ENCODE assay signal across 18 cellular contexts in genomic region chr15:50431204-50431603, GRCh38. TPM values are rescaled to one million over a fixed set of nuclear protein-coding genes. Genes with fewer than 3 reads are reported as not detected.
DNase-seq lines count a peak whose midpoint lies in the region; ATAC-seq and TF ChIP-seq lines count a peak whose summit lies in the region.
"Had no signal": no experiment of that assay in that cellular context is flagged by ENCODE, and none has a peak within 500 bp of the region (broad histone marks: within the 10 kb centered on the region; RNA-seq: fewer than 3 reads in every experiment).

No MANE protein-coding gene starts in this region.

- TF ChIP-seq CTCF in AG10803 (conservative IDR thresholded peaks at IDR 0.05; ENCODE audit: low read length), result no peak
- TF ChIP-seq CTCF in brain (conservative IDR thresholded peaks at IDR 0.05), result no peak
- TF ChIP-seq CTCF in nephron (IDR thresholded peaks at IDR 0.05; ENCODE audit: unreplicated experiment in 3 of 3), result no peak
- no peak for TF ChIP-seq CTCF in psoas muscle (IDR thresholded peaks at IDR 0.05)
- TF ChIP-seq CTCF in coronary artery (IDR thresholded peaks at IDR 0.05), result no peak

- peak overlapping the region in 2 of 5 experiments; percentile 15 to 66 for H3K4me3 Mint-ChIP-seq in brain
- H3K4me3 Mint-ChIP-seq in nephron, result no peak overlapping the region
- no peak overlapping the region for H3K4me3 Mint-ChIP-seq in activated CD4-positive, alpha-beta T cell treated with anti-CD3 and anti-CD28 coated beads, Interleukin-2, amount 10 ng/mL, durations not matched to agents 24 days and 14 days

- peaks cover 13% of the 10 kb centered on the region for H3K4me1 ChIP-seq in psoas muscle
- H3K4me1 ChIP-seq: SJCRH30 had no signal

- no peaks in the 10 kb centered on the region for H3K27me3 Mint-ChIP-seq in brain
- no peaks in the 10 kb centered on the region for H3K27me3 Mint-ChIP-seq in nephron (ENCODE audit: low read depth)
- H3K27me3 Mint-ChIP-seq in activated CD4-positive, alpha-beta T cell treated with anti-CD3 and anti-CD28 coated beads, Interleukin-2, amount 10 ng/mL, durations not matched to agents 24 days and 14 days, result no peaks in the 10 kb centered on the region

- WGBS in psoas muscle, 3 donors, result 93 to 100% (median 100%) methylated on average over 1 of the region's 1 CpG

- H3K27ac ChIP-seq in psoas muscle, result no peak overlapping the region
- H3K27ac ChIP-seq in coronary artery, result no peak overlapping the region
- H3K27ac ChIP-seq: RWPE1, SJCRH30 had no signal

- H3K4me1 Mint-ChIP-seq in brain, result peaks cover 54% of the 10 kb centered on the region
- peaks cover 23% of the 10 kb centered on the region for H3K4me1 Mint-ChIP-seq in nephron
- peaks cover 30% of the 10 kb centered on the region for H3K4me1 Mint-ChIP-seq in activated CD4-positive, alpha-beta T cell treated with anti-CD3 and anti-CD28 coated beads, Interleukin-2, amount 10 ng/mL, durations not matched to agents 24 days and 14 days

- no peaks in the 10 kb centered on the region for H3K9me3 ChIP-seq in psoas muscle
- H3K9me3 ChIP-seq: SJCRH30 had no signal

- H3K36me3 ChIP-seq in psoas muscle (ENCODE audit: insufficient read depth in 1 of 2, low read depth in 1 of 2), result peaks cover 0 to 18% of the 10 kb centered on the region in 2 donors

- no peaks in the 10 kb centered on the region for H3K9me3 Mint-ChIP-seq in brain
- H3K9me3 Mint-ChIP-seq in nephron, result no peaks in the 10 kb centered on the region
- no peaks in the 10 kb centered on the region for H3K9me3 Mint-ChIP-seq in activated CD4-positive, alpha-beta T cell treated with anti-CD3 and anti-CD28 coated beads, Interleukin-2, amount 10 ng/mL, durations not matched to agents 24 days and 14 days

- ATAC-seq in psoas muscle, result no peak

- H3K27me3 ChIP-seq in psoas muscle (ENCODE audit: insufficient read depth in 3 of 3, low read length in 2 of 3), result no peaks in the 10 kb centered on the region
- H3K27me3 ChIP-seq: SJCRH30 had no signal

- H3K4me3 ChIP-seq in AG10803 (ENCODE audit: low read length), result no peak overlapping the region
- H3K4me3 ChIP-seq in psoas muscle, result no peak overlapping the region
- H3K4me3 ChIP-seq in coronary artery, result no peak overlapping the region
- H3K4me3 ChIP-seq: SJCRH30 had no signal

- H3K27ac Mint-ChIP-seq in brain (peak overlapping the region in 4 of 5 experiments; percentile 27 to 45 (median 36)), nephron (peak overlapping the region in 2 of 3 experiments; percentile 7 to 52)
- H3K27ac Mint-ChIP-seq in activated CD4-positive, alpha-beta T cell treated with anti-CD3 and anti-CD28 coated beads, Interleukin-2, amount 10 ng/mL, durations not matched to agents 24 days and 14 days, result no peak overlapping the region

- intact Hi-C loops in psoas muscle (cut with DNase I), result no loop called here
- intact Hi-C loops in activated CD4-positive, alpha-beta T cell treated with anti-CD3 and anti-CD28 coated beads, Interleukin-2, amount 10 ng/mL, durations not matched to agents 24 days and 14 days (cut with micrococcal nuclease), result no loop called here

- H3K36me3 Mint-ChIP-seq in brain (peaks cover 43% of the 10 kb centered on the region), nephron (ENCODE audit: low read depth) (peaks cover 19% of the 10 kb centered on the region)
- peaks cover 40% of the 10 kb centered on the region for H3K36me3 Mint-ChIP-seq in activated CD4-positive, alpha-beta T cell treated with anti-CD3 and anti-CD28 coated beads, Interleukin-2, amount 10 ng/mL, durations not matched to agents 24 days and 14 days (ENCODE audit: low read depth)

- DNase-seq in AG10803 (ENCODE audit: low read depth) (peak; percentile 31), HS-5 (ENCODE audit: low read depth) (peak; percentile 26), psoas muscle (no peak), coronary artery (ENCODE audit: low spot score) (no peak), cerebellum (ENCODE audit: low spot score) (no peak)
- no peak for DNase-seq in activated CD4-positive, alpha-beta T cell treated with anti-CD3 and anti-CD28 coated beads, Interleukin-2, amount 10 ng/mL, durations not matched to agents 24 days and 14 days
- DNase-seq: C1 segment of cervical spinal cord, DND-41, H7, Kasumi-1, NCI-H1105, NCI-H1694, NCI-H446, NCI-H69, SJCRH30 had no signal

RNA-seq across cellular contexts. Expression of gene USP8, which starts 7.0 kb away (rescaled TPM):
- polyA plus RNA-seq in brain (ENCODE audit: insufficient read depth, low read depth, low replicate concordance) (17.2 TPM), psoas muscle (10 to 100 TPM; 16.9 to 40.5 (median 22.9) TPM)
- total RNA-seq in psoas muscle (10 to 100 TPM; 28.8 to 42.9 (median 34.8) TPM), cerebellum (37.3 TPM)
- total RNA-seq in activated CD4-positive, alpha-beta T cell treated with anti-CD3 and anti-CD28 coated beads, Interleukin-2, amount 10 ng/mL, durations not matched to agents 24 days and 14 days, result 56.9 and 60.9 TPM in 2 replicates

Comparison
In these comparisons a context has a peak if more than half of its experiments do, and no peak if none do; other contexts are left out.
1. DNase-seq: peak in AG10803 (single experiment) and HS-5 (single experiment); none in psoas muscle (0 of 2), coronary artery (single experiment), cerebellum (single experiment) and activated CD4-positive, alpha-beta T cell treated with anti-CD3 and anti-CD28 coated beads, Interleukin-2, amount 10 ng/mL, durations not matched to agents 24 days and 14 days (single experiment).